ENCODE assay signal across 17 cellular contexts in the genomic region with DNA sequence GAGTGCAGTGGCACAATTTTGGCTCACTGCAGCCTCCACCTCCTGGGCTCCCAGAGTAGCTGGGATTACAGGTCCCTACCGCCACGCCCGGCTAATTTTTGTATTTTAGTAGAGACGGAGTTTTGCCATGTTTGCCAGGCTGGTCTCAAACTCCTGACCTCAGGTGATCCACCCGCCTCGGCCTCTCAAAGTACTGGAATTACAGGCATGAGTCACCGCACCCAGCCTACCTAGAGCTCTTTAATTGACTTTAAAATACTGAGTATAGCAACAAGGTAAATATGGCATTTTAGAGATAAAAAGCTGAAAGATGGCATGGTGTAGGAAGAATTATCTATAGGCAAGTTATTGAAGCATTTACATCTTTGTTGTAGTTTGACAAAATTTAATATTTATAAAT. TPM values are rescaled to one million over a fixed set of nuclear protein-coding genes. Genes with fewer than 3 reads are reported as not detected.
A peak's percentile ranks its signal among the peaks of the same experiment; 100 is the strongest.
DNase-seq lines count a peak whose midpoint lies in the region; ATAC-seq and TF ChIP-seq lines count a peak whose summit lies in the region.
"Had no signal": no experiment of that assay in that cellular context is flagged by ENCODE, and none has a peak within 500 bp of the region (broad histone marks: within the 10 kb centered on the region; RNA-seq: fewer than 3 reads in every experiment).

No MANE protein-coding gene starts in this region.

- POLR2A ChIA-PET in PC-3 (lab: Charles Lee; ENCODE audit: unreplicated experiment), result interaction anchor here (0.5 kb wide), 1 partner anchor 262 kb away, joined by 7 read pairs; no protein-coding TSS in a partner anchor

- H3K36me3 ChIP-seq in PC-3 (ENCODE audit: low read depth, low read length) (no peaks in the 10 kb centered on the region), left lung (peaks cover 0 to 27% of the 10 kb centered on the region in 2 donors)

- BruUV-seq in PC-3 (replicated peaks; lab: Mats Ljungman, UMichigan), result no TSS peak

- no peak overlapping the region for H3K9ac ChIP-seq in PC-3 (ENCODE audit: low read length)
- H3K9ac ChIP-seq: BLaER1 treated with 17β-estradiol and CSF1 and Interleukin-3, amounts not matched to agents 10 nM and 100 nM had no signal

- H3K4me3 ChIP-seq in PC-3 (ENCODE audit: low read length), result no peak overlapping the region
- H3K4me3 ChIP-seq in epithelial cell of esophagus (ENCODE audit: low read length), result no peak overlapping the region
- H3K4me3 ChIP-seq in left lung, result no peak overlapping the region
- H3K4me3 ChIP-seq: A549; BLaER1 treated with 17β-estradiol and CSF1 and Interleukin-3, amounts not matched to agents 10 nM and 100 nM had no signal

- no peaks in the 10 kb centered on the region for H3F3A ChIP-seq in PC-3 (ENCODE audit: low read length, unreplicated experiment)

- H3K9me3 ChIP-seq in PC-3 (ENCODE audit: low read length) (no peaks in the 10 kb centered on the region), left lung (no peaks in the 10 kb centered on the region)
- H3K9me3 ChIP-seq: A549; BLaER1 treated with 17β-estradiol and CSF1 and Interleukin-3, amounts not matched to agents 10 nM and 100 nM had no signal

- no peaks in the 10 kb centered on the region for H3K9me2 ChIP-seq in PC-3 (replicated peaks; ENCODE audit: low read length)

- no peaks in the 10 kb centered on the region for H4K20me1 ChIP-seq in PC-3 (ENCODE audit: low read length)

- DNase-seq in PC-3, result peak; percentile 38
- peak; percentile 8 for DNase-seq in epithelial cell of esophagus (ENCODE audit: low read depth)
- DNase-seq in left lung, result peak in 1 of 2 donors; percentile 27
- no peak for DNase-seq in COLO668 (lab: John Stamatoyannopoulos, UW; ENCODE audit: unreplicated experiment)
- no peak for DNase-seq in DMS 273 treated with DMSO at 0.1 percent for 48 hours (lab: John Stamatoyannopoulos, UW)
- no peak for DNase-seq in HuH-7.5 (ENCODE audit: low spot score)
- DNase-seq: 8988T; AML-193; CD4-positive, alpha-beta T cell; CD8-positive, alpha-beta T cell; COR-L47; DMS79 treated with DMSO at 0.1 percent for 48 hours; GF-D8 had no signal

- H2AFZ ChIP-seq in PC-3 (ENCODE audit: low read length), result no peak overlapping the region

- H3K79me2 ChIP-seq in PC-3 (ENCODE audit: low read length), result no peaks in the 10 kb centered on the region

- H3K27ac ChIP-seq in PC-3 (ENCODE audit: low read length) (no peak overlapping the region), left lung (no peak overlapping the region)
- H3K27ac ChIP-seq: A549; BLaER1 treated with 17β-estradiol and CSF1 and Interleukin-3, amounts not matched to agents 10 nM and 100 nM; C4-2B had no signal

- H3K4me1 ChIP-seq in PC-3 (ENCODE audit: insufficient read depth, low read length) (peaks cover 22% of the 10 kb centered on the region), left lung (peaks cover 0 to 8% of the 10 kb centered on the region in 2 donors)

- CTCF ChIA-PET in PC-3 (lab: Charles Lee), result no interaction called here

- no peak overlapping the region; the same call in 1 of the 2 replicates for H3K4me2 ChIP-seq in PC-3 (ENCODE audit: low read length)
- H3K4me2 ChIP-seq: A549; BLaER1 treated with 17β-estradiol and CSF1 and Interleukin-3, amounts not matched to agents 10 nM and 100 nM had no signal

- intact Hi-C loops in PC-3 (cut with micrococcal nuclease), result loop anchor here (5.0 kb wide), 2 partner anchors 111 to 164 kb away; partner anchors contain the start of gene REEP5
- intact Hi-C loops in left lung (cut with DNase I), result loop anchor here in 1 of 2 donors (5.0 kb wide), 1 partner anchor 206 kb away; no protein-coding TSS in a partner anchor

- no peaks in the 10 kb centered on the region for H3K27me3 ChIP-seq in PC-3 (ENCODE audit: low read length)
- H3K27me3 ChIP-seq in left lung, result no peaks in the 10 kb centered on the region
- H3K27me3 ChIP-seq: BLaER1 treated with 17β-estradiol and CSF1 and Interleukin-3, amounts not matched to agents 10 nM and 100 nM had no signal

- no peak for ATAC-seq in PC-3
- ATAC-seq in left lung, result peak; percentile 30
- no peak for ATAC-seq in GM21447 (IDR thresholded peaks at IDR 0.05; ENCODE audit: unreplicated experiment)
- ATAC-seq: A549; CD8-positive, alpha-beta T cell had no signal

- TF ChIP-seq CTCF in PC-3 (conservative IDR thresholded peaks at IDR 0.05; ENCODE audit: low read depth, low read length), result no peak
- no peak for TF ChIP-seq CTCF in epithelial cell of esophagus (IDR thresholded peaks at IDR 0.05; ENCODE audit: insufficient read depth, low read depth, low read length, missing control alignments)
- no peak for TF ChIP-seq CTCF in left lung (IDR thresholded peaks at IDR 0.05)

RNA-seq across cellular contexts. Expression of gene APC, which starts 21.0 kb away (rescaled TPM):
- 31.0 and 31.7 TPM in 2 replicates for total RNA-seq in PC-3 (2014; rRNA removed)
- total RNA-seq in left lung, result 10 to 100 TPM; 41.0 to 52.0 TPM

Comparison
In these comparisons a context has a peak if more than half of its experiments do, and no peak if none do; other contexts are left out.
1. DNase-seq: peak in PC-3 (single experiment) and epithelial cell of esophagus (single experiment); none in COLO668 (single experiment), DMS 273 treated with DMSO at 0.1 percent for 48 hours (single experiment) and HuH-7.5 (single experiment).